ENCODE assay signal across 21 cellular contexts in genomic region chr6:155504848-155505247, GRCh38. TPM values are rescaled to one million over a fixed set of nuclear protein-coding genes. Genes with fewer than 3 reads are reported as not detected.
DNase-seq lines count a peak whose midpoint lies in the region; ATAC-seq, FAIRE-seq and TF ChIP-seq lines count a peak whose summit lies in the region.
"Had no signal": no experiment of that assay in that cellular context is flagged by ENCODE, and none has a peak within 500 bp of the region (broad histone marks: within the 10 kb centered on the region; RNA-seq: fewer than 3 reads in every experiment).

No MANE protein-coding gene starts in this region.

- DNase-seq in GM23248: no peak
- no peak for DNase-seq in mesothelial cell of epicardium (ENCODE audit: low spot score in 2 of 2, unreplicated experiment in 2 of 2)
- DNase-seq in upper lobe of right lung: no peak
- no peak for DNase-seq in T-helper 1 cell
- DNase-seq in HTR-8/SVneo (ENCODE audit: insufficient read length, low spot score): no peak
- DNase-seq: AML-193, GF-D8, NCI-H1105, NCI-H1694, NCI-H510A treated with DMSO at 0.1 percent for 48 hours, Peyer's patch had no signal

- H3K36me3 ChIP-seq in GM23248 (ENCODE audit: low read depth) (no peaks in the 10 kb centered on the region), SU-DHL-6 (ENCODE audit: low read length) (no peaks in the 10 kb centered on the region), upper lobe of right lung (no peaks in the 10 kb centered on the region)
- H3K36me3 ChIP-seq: Peyer's patch had no signal

- H3K79me2 ChIP-seq in GM23248 (ENCODE audit: insufficient read depth) (no peaks in the 10 kb centered on the region), SU-DHL-6 (ENCODE audit: insufficient read depth, low read length) (no peaks in the 10 kb centered on the region)

- H3K27ac ChIP-seq in GM23248: no peak overlapping the region
- no peak overlapping the region for H3K27ac ChIP-seq in SU-DHL-6 (ENCODE audit: low read depth, low read length)
- peak overlapping the region; percentile 32 for H3K27ac ChIP-seq in upper lobe of right lung
- H3K27ac ChIP-seq: Peyer's patch had no signal

- WGBS in GM23248 (ENCODE audit: low coverage in 1 of 2, low lambda C conversion rate in 2 of 2, missing lambda C conversion rate in 2 of 2), 2 experiments: 48 to 59% methylated on average over 3 of the region's 3 CpGs

- in situ Hi-C loops in GM23248 (cut with MboI): no loop called here

- peaks cover 7% of the 10 kb centered on the region for H3K4me1 ChIP-seq in GM23248 (ENCODE audit: insufficient read depth)
- no peaks in the 10 kb centered on the region for H3K4me1 ChIP-seq in upper lobe of right lung
- H3K4me1 ChIP-seq: Peyer's patch had no signal

- H3K9me2 ChIP-seq in GM23248 (ENCODE audit: insufficient read depth) (no peaks in the 10 kb centered on the region), SU-DHL-6 (replicated peaks; ENCODE audit: insufficient read depth, low read length) (no peaks in the 10 kb centered on the region)

- H3K27me3 ChIP-seq in GM23248 (replicated peaks; ENCODE audit: insufficient read depth): no peaks in the 10 kb centered on the region
- H3K27me3 ChIP-seq in SU-DHL-6 (ENCODE audit: low read length): no peaks in the 10 kb centered on the region
- H3K27me3 ChIP-seq in upper lobe of right lung: no peaks in the 10 kb centered on the region
- H3K27me3 ChIP-seq: Peyer's patch had no signal

- H3K9ac ChIP-seq in GM23248 (no peak overlapping the region), SU-DHL-6 (ENCODE audit: low read length) (no peak overlapping the region)

- no peak overlapping the region for H3K4me3 ChIP-seq in GM23248
- H3K4me3 ChIP-seq in SU-DHL-6 (ENCODE audit: insufficient read depth, low read length, poor library complexity, severe bottlenecking): no peak overlapping the region
- H3K4me3 ChIP-seq in upper lobe of right lung: no peak overlapping the region
- H3K4me3 ChIP-seq: Peyer's patch had no signal

- H3K36me3 Mint-ChIP-seq in mesothelial cell of epicardium: no peaks in the 10 kb centered on the region
- H3K36me3 Mint-ChIP-seq: CD14-positive monocyte had no signal

- TF ChIP-seq CTCF in SU-DHL-6 (IDR thresholded peaks at IDR 0.05; ENCODE audit: insufficient read depth, low read length, poor library complexity, severe bottlenecking) (no peak), mesothelial cell of epicardium (IDR thresholded peaks at IDR 0.05; ENCODE audit: unreplicated experiment) (no peak), upper lobe of right lung (IDR thresholded peaks at IDR 0.05) (no peak)

- H3K27me3 Mint-ChIP-seq in mesothelial cell of epicardium (ENCODE audit: low read depth): peaks cover 11% of the 10 kb centered on the region

- no peak overlapping the region for H3K4me3 Mint-ChIP-seq in mesothelial cell of epicardium
- H3K4me3 Mint-ChIP-seq: CD14-positive monocyte, HFFc6 had no signal

- peaks cover 19% of the 10 kb centered on the region for H3K4me1 Mint-ChIP-seq in mesothelial cell of epicardium
- H3K4me1 Mint-ChIP-seq: CD14-positive monocyte had no signal

- H3K9me3 Mint-ChIP-seq in mesothelial cell of epicardium: peaks cover 4% of the 10 kb centered on the region
- H3K9me3 Mint-ChIP-seq: HFFc6 had no signal

- no peak for ATAC-seq in upper lobe of right lung
- no peak for ATAC-seq in GM19328 (IDR thresholded peaks at IDR 0.05; ENCODE audit: unreplicated experiment)
- ATAC-seq: Right ventricle myocardium inferior had no signal

- H2AFZ ChIP-seq in GM23248 (peak overlapping the region; percentile 3; the same call in 1 of the 2 replicates), SU-DHL-6 (ENCODE audit: low read depth, low read length, severe bottlenecking) (peak overlapping the region; percentile 24)

- no peaks in the 10 kb centered on the region for H3F3A ChIP-seq in GM23248 (ENCODE audit: insufficient read depth)
- no peaks in the 10 kb centered on the region for H3F3A ChIP-seq in SU-DHL-6 (ENCODE audit: insufficient read depth)

- intact Hi-C loops in upper lobe of right lung (cut with DNase I): no loop called here

- H3K9me3 ChIP-seq in GM23248 (ENCODE audit: low read depth) (no peaks in the 10 kb centered on the region), SU-DHL-6 (ENCODE audit: insufficient read depth, low read length) (peaks cover 6% of the 10 kb centered on the region; the same call in 1 of the 2 replicates), upper lobe of right lung (no peaks in the 10 kb centered on the region)
- H3K9me3 ChIP-seq: Peyer's patch had no signal

- peak overlapping the region; percentile 74 for H3K27ac Mint-ChIP-seq in mesothelial cell of epicardium
- H3K27ac Mint-ChIP-seq: CD14-positive monocyte had no signal

- H3K4me2 ChIP-seq in GM23248 (ENCODE audit: unreplicated experiment) (no peak overlapping the region), SU-DHL-6 (ENCODE audit: low read depth, low read length, poor library complexity, severe bottlenecking) (no peak overlapping the region)

- FAIRE-seq in HTR-8/SVneo (lab: Jason Lieb, UNC): no peak
- FAIRE-seq: H54 had no signal

- H4K20me1 ChIP-seq in GM23248 (ENCODE audit: insufficient read depth) (no peaks in the 10 kb centered on the region), SU-DHL-6 (ENCODE audit: low read depth, low read length) (no peaks in the 10 kb centered on the region)

RNA-seq across cellular contexts. Expression of gene NOX3, which starts 49.2 kb away (rescaled TPM):
- not detected in 2 replicates for total RNA-seq in GM23248 (2014; rRNA removed; shearing (Covaris generic))
- polyA plus RNA-seq in GM23248 (2016; fragmentation: Nextera tagmentation; extraction: Ambion mirVana): not detected in 2 replicates
- total RNA-seq in mesothelial cell of epicardium (not detected in 3 replicates), upper lobe of right lung (not detected)
- total RNA-seq: A673, Daoy, HFFc6, HT1080, LHCN-M2, Peyer's patch, Right ventricle myocardium inferior had no signal
- polyA plus RNA-seq: CD14-positive monocyte had no signal
